ENCODE assay signal across 14 cellular contexts in genomic region chr1:116115476-116115875, GRCh38. TPM values are rescaled to one million over a fixed set of nuclear protein-coding genes. Genes with fewer than 3 reads are reported as not detected.
DNase-seq lines count a peak whose midpoint lies in the region; ATAC-seq, FAIRE-seq and TF ChIP-seq lines count a peak whose summit lies in the region.
"Had no signal": no experiment of that assay in that cellular context is flagged by ENCODE, and none has a peak within 500 bp of the region (broad histone marks: within the 10 kb centered on the region; RNA-seq: fewer than 3 reads in every experiment).

No MANE protein-coding gene starts in this region.

- intact Hi-C loops in posterior vena cava (cut with DNase I): no loop called here

- H3K27me3 ChIP-seq in bronchial epithelial cell (ENCODE audit: control insufficient read depth, insufficient read depth, low read length) (no peaks in the 10 kb centered on the region), tibial nerve (no peaks in the 10 kb centered on the region)
- H3K27me3 ChIP-seq: BLaER1 had no signal

- no peaks in the 10 kb centered on the region for H3K4me1 ChIP-seq in tibial nerve
- H3K4me1 ChIP-seq: BLaER1 had no signal

- no peak for ATAC-seq in GM18867 (IDR thresholded peaks at IDR 0.05; ENCODE audit: unreplicated experiment)
- ATAC-seq: GM23338 had no signal

- no peak for TF ChIP-seq CTCF in bronchial epithelial cell (IDR thresholded peaks at IDR 0.05; ENCODE audit: insufficient read depth, low read length, severe bottlenecking)
- no peak for TF ChIP-seq CTCF in tibial nerve (IDR thresholded peaks at IDR 0.05)

- H3K27ac ChIP-seq in tibial nerve: no peak overlapping the region
- H3K27ac ChIP-seq: BLaER1, skin epidermis had no signal

- FAIRE-seq in HTR-8/SVneo (lab: Jason Lieb, UNC) (no peak), bronchial epithelial cell (lab: Jason Lieb, UNC) (no peak)

- no peak for TF ChIP-seq EP300 in tibial nerve (IDR thresholded peaks at IDR 0.05)

- H3K4me3 ChIP-seq in bronchial epithelial cell (ENCODE audit: low read depth, low read length) (no peak overlapping the region), tibial nerve (no peak overlapping the region)
- H3K4me3 ChIP-seq: BLaER1, GM23338, skin epidermis had no signal

- no peak for TF ChIP-seq POLR2A in tibial nerve (IDR thresholded peaks at IDR 0.05)

- no peaks in the 10 kb centered on the region for H3K36me3 ChIP-seq in bronchial epithelial cell (ENCODE audit: control insufficient read depth, insufficient read depth, low read length)
- H3K36me3 ChIP-seq in tibial nerve: no peaks in the 10 kb centered on the region
- H3K36me3 ChIP-seq: BLaER1 had no signal

- DNase-seq in AG08396 (ENCODE audit: low spot score) (peak; percentile 80), HTR-8/SVneo (ENCODE audit: insufficient read length, low spot score) (peak; percentile 17), bronchial epithelial cell (ENCODE audit: low read depth) (peak; percentile 85), islet precursor cell (peak; percentile 54), posterior vena cava (ENCODE audit: low spot score) (no peak), tibial nerve (ENCODE audit: low spot score in 2 of 2) (no peak), SW 1271 (lab: John Stamatoyannopoulos, UW) (no peak)
- DNase-seq: activated naive CD4-positive, alpha-beta T cell treated with Interleukin-2 at 50 U/mL for 16 hours; naive B cell; NCI-H1930 had no signal

- WGBS in tibial nerve, 2 donors: 79 to 91% methylated on average over 2 of the region's 2 CpGs

- H3K9me3 ChIP-seq in tibial nerve: no peaks in the 10 kb centered on the region
- H3K9me3 ChIP-seq: BLaER1 had no signal

RNA-seq across cellular contexts. Expression of gene MAB21L3, which starts 4.3 kb away (rescaled TPM):
- 0.53 and 1.9 TPM in 2 replicates for total RNA-seq in bronchial epithelial cell
- total RNA-seq in posterior vena cava: not detected
- total RNA-seq in tibial nerve: under 1 TPM in 2 of 4 donors, not detected in 2; 0.22 to 0.63 TPM
- total RNA-seq: GM23338 had no signal

Comparison
In these comparisons a context has a peak if more than half of its experiments do, and no peak if none do; other contexts are left out.
1. DNase-seq: peak in AG08396 (single experiment), HTR-8/SVneo (single experiment), bronchial epithelial cell (single experiment) and islet precursor cell (single experiment); none in posterior vena cava (single experiment), tibial nerve (0 of 2) and SW 1271 (0 of 2).